In genomic region chr7:21898265-21898930, GRCh38 we compare ENCODE assay signal across 8 cellular contexts. TPM values are rescaled to one million over a fixed set of nuclear protein-coding genes. Genes with fewer than 3 reads are reported as not detected.
DNase-seq lines count a peak whose midpoint lies in the region; ATAC-seq, FAIRE-seq and TF ChIP-seq lines count a peak whose summit lies in the region.
"Had no signal": no experiment of that assay in that cellular context is flagged by ENCODE, and none has a peak within 500 bp of the region (broad histone marks: within the 10 kb centered on the region; RNA-seq: fewer than 3 reads in every experiment).

No MANE protein-coding gene starts in this region.

- no peaks in the 10 kb centered on the region for H3F3A ChIP-seq in OCI-LY1 (ENCODE audit: insufficient read depth, low read length)

- no peaks in the 10 kb centered on the region for H3K27me3 Mint-ChIP-seq in neural crest cell (ENCODE audit: low read depth)

- no peak overlapping the region for H3K4me3 ChIP-seq in OCI-LY1 (ENCODE audit: low read depth, low read length, poor library complexity, severe bottlenecking)

- peaks cover 18% of the 10 kb centered on the region for H3K36me3 ChIP-seq in OCI-LY1 (ENCODE audit: insufficient read depth, low read length)

- no peak for FAIRE-seq in urothelium cell line (lab: Jason Lieb, UNC)
- FAIRE-seq: endothelial cell of umbilical vein had no signal

- H3K9ac ChIP-seq in OCI-LY1 (ENCODE audit: low read length): no peak overlapping the region

- H3K79me2 ChIP-seq in OCI-LY1 (ENCODE audit: insufficient read depth, low read length): no peaks in the 10 kb centered on the region

- H3K9me3 ChIP-seq in OCI-LY1 (ENCODE audit: low read length): no peaks in the 10 kb centered on the region

- DNase-seq in neural crest cell (ENCODE audit: low read depth, low spot score): no peak
- no peak for DNase-seq in middle frontal gyrus (ENCODE audit: extremely low spot score, low spot score)
- DNase-seq in dedifferentiated amniotic fluid mesenchymal stem cell (ENCODE audit: extremely low spot score): no peak
- no peak for DNase-seq in urothelium cell line (ENCODE audit: low spot score)

- H3K4me1 ChIP-seq in OCI-LY1 (ENCODE audit: insufficient read depth, low read length, severe bottlenecking): peaks cover 13% of the 10 kb centered on the region

- TF ChIP-seq CTCF in OCI-LY1 (IDR thresholded peaks at IDR 0.05; ENCODE audit: low read length) (no peak), neural crest cell (conservative IDR thresholded peaks at IDR 0.05) (no peak)

- no peaks in the 10 kb centered on the region for H3K4me1 Mint-ChIP-seq in neural crest cell

- peak overlapping the region; percentile 33 for H3K4me2 ChIP-seq in OCI-LY1 (ENCODE audit: low read length)

- H3K27ac ChIP-seq in OCI-LY1 (ENCODE audit: low read depth, low read length, poor library complexity, severe bottlenecking): no peak overlapping the region

- ATAC-seq in GM19025 (IDR thresholded peaks at IDR 0.05; ENCODE audit: low read depth, unreplicated experiment): peak; percentile 91
- ATAC-seq in HG02852 (IDR thresholded peaks at IDR 0.05; ENCODE audit: unreplicated experiment): peak; percentile 96

- peaks cover 42% of the 10 kb centered on the region for H3K36me3 Mint-ChIP-seq in neural crest cell (ENCODE audit: low read depth)

- H4K20me1 ChIP-seq in OCI-LY1 (ENCODE audit: insufficient read depth, low read length): no peaks in the 10 kb centered on the region

- no peaks in the 10 kb centered on the region for H3K27me3 ChIP-seq in OCI-LY1 (ENCODE audit: insufficient read depth, low read length)

- H2AFZ ChIP-seq in OCI-LY1 (ENCODE audit: low read length): no peak overlapping the region

- H3K9me2 ChIP-seq in OCI-LY1 (ENCODE audit: low read depth, low read length): no peaks in the 10 kb centered on the region

- no peaks in the 10 kb centered on the region for H3K9me3 Mint-ChIP-seq in neural crest cell

- H3K4me3 Mint-ChIP-seq in neural crest cell: no peak overlapping the region

- peak overlapping the region; percentile 46 for H3K27ac Mint-ChIP-seq in neural crest cell (ENCODE audit: unreplicated experiment)

RNA-seq across cellular contexts. Expression of gene CDCA7L, which starts 47.3 kb away (rescaled TPM):
- total RNA-seq in neural crest cell: 84.7 and 86.6 TPM in 2 replicates
